In the genomic region with DNA sequence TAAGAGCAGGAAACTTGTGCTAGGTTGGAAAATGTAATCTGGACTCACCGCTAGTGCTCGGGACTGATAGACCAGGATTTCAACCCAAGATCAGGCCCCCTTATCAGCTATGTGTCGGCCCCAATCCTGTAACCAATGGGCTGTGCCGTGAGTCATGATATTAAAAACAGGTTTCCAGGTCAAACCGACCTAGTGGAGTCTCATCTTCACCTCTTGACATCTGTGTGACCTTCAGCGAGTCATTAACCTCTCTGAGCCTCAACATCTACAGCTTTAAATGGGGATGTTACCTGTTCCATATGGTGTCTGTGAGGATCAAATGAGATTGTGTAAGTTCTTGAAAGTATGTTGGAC, we compare ENCODE assay signal across 8 cellular contexts. TPM values are rescaled to one million over a fixed set of nuclear protein-coding genes. Genes with fewer than 3 reads are reported as not detected.
A peak's percentile ranks its signal among the peaks of the same experiment; 100 is the strongest.
DNase-seq lines count a peak whose midpoint lies in the region; ATAC-seq and TF ChIP-seq lines count a peak whose summit lies in the region.

No MANE protein-coding gene starts in this region.

- peak overlapping the region; percentile 88 to 96 for H3K27ac Mint-ChIP-seq in natural killer cell

- peaks cover 12% of the 10 kb centered on the region; the same call in 1 of the 2 replicates for H3K36me3 ChIP-seq in MM.1S (replicated peaks; ENCODE audit: insufficient read depth, low read length)
- H3K36me3 ChIP-seq in duodenal mucosa (ENCODE audit: control insufficient read depth in 1 of 2, insufficient read depth in 2 of 2, low read length in 2 of 2) = peaks cover 7 to 19% of the 10 kb centered on the region in 2 donors

- peaks cover 12% of the 10 kb centered on the region; the same call in 1 of the 2 replicates for H4K20me1 ChIP-seq in MM.1S (ENCODE audit: insufficient read depth, low read length)

- ATAC-seq in natural killer cell = peak in 1 of 3 donors; percentile 6
- ATAC-seq in HG02981 (IDR thresholded peaks at IDR 0.05; ENCODE audit: unreplicated experiment) = no peak

- peak overlapping the region; percentile 57 for H3K27ac ChIP-seq in MM.1S (ENCODE audit: low read length)
- peak overlapping the region; percentile 57 for H3K27ac ChIP-seq in duodenal mucosa (ENCODE audit: low read depth, low read length)

- peaks cover 4% of the 10 kb centered on the region for H3K36me3 Mint-ChIP-seq in natural killer cell

- H3K79me2 ChIP-seq in MM.1S (ENCODE audit: low read length) = peaks cover 82% of the 10 kb centered on the region

- H3K27me3 Mint-ChIP-seq in natural killer cell (ENCODE audit: low read depth in 2 of 2) = no peaks in the 10 kb centered on the region

- no peaks in the 10 kb centered on the region for H3K9me3 ChIP-seq in MM.1S (replicated peaks; ENCODE audit: insufficient read depth, low read length)
- no peaks in the 10 kb centered on the region for H3K9me3 ChIP-seq in duodenal mucosa (ENCODE audit: control insufficient read depth in 1 of 2, low read length in 2 of 2)

- H3F3A ChIP-seq in MM.1S (ENCODE audit: insufficient read depth, low read length) = no peaks in the 10 kb centered on the region

- H3K4me2 ChIP-seq in MM.1S (ENCODE audit: low read depth, low read length) = peak overlapping the region; percentile 78

- peak overlapping the region; percentile 27; the same call in 1 of the 2 replicates for H2AFZ ChIP-seq in MM.1S (ENCODE audit: low read length)

- H3K9me3 Mint-ChIP-seq in natural killer cell = no peaks in the 10 kb centered on the region

- DNase-seq in stimulated activated CD4-positive, alpha-beta T cell treated with anti-CD3 and anti-CD28 coated beads, Interleukin-12 subunit alpha, Interleukin-12 subunit beta, amount 100 ng/mL, for 24 hours (ENCODE audit: low read depth in 2 of 2) = peak; percentile 3 to 6
- no peak for DNase-seq in stimulated activated CD4-positive, alpha-beta T cell treated with anti-CD3 and anti-CD28 coated beads, Interleukin-4, amount 100 ng/mL, for 1 hour
- no peak for DNase-seq in MM.1S
- DNase-seq in natural killer cell = no peak
- no peak for DNase-seq in epidermal melanocyte (ENCODE audit: insufficient read length, low spot score)
- no peak for DNase-seq in NCI-H226

- H3K4me3 ChIP-seq in MM.1S (ENCODE audit: low read length) = peak overlapping the region; percentile 89
- peak overlapping the region; percentile 88 to 95 for H3K4me3 ChIP-seq in duodenal mucosa (ENCODE audit: low read depth in 1 of 2, low read length in 2 of 2)

- TF ChIP-seq CTCF in MM.1S (IDR thresholded peaks at IDR 0.05; ENCODE audit: low read length) (no peak), natural killer cell (IDR thresholded peaks at IDR 0.05) (no peak)

- H3K9ac ChIP-seq in MM.1S (ENCODE audit: low read length) = peak overlapping the region; percentile 91
- H3K9ac ChIP-seq in duodenal mucosa (ENCODE audit: low read depth in 1 of 2, low read length in 2 of 2) = peak overlapping the region; percentile 85 to 88

- intact Hi-C loops in natural killer cell (cut with micrococcal nuclease) = loop anchor here (5.0 to 10.0 kb wide), 3 partner anchors 84 to 233 kb away; a partner anchor contains a TSS

- peaks cover 15% of the 10 kb centered on the region for H3K4me1 ChIP-seq in MM.1S (ENCODE audit: low read length)
- H3K4me1 ChIP-seq in duodenal mucosa (ENCODE audit: control insufficient read depth in 1 of 2, insufficient read depth in 2 of 2, low read length in 2 of 2) = peaks cover 26 to 42% of the 10 kb centered on the region in 2 donors

- H3K4me1 Mint-ChIP-seq in natural killer cell = peaks cover 34 to 38% of the 10 kb centered on the region in 2 donors

- no peaks in the 10 kb centered on the region for H3K27me3 ChIP-seq in MM.1S (replicated peaks; ENCODE audit: insufficient read depth, low read length)
- no peaks in the 10 kb centered on the region for H3K27me3 ChIP-seq in duodenal mucosa (ENCODE audit: control insufficient read depth in 1 of 2, insufficient read depth in 2 of 2, low read length in 2 of 2)

- no peaks in the 10 kb centered on the region for H3K9me2 ChIP-seq in MM.1S (replicated peaks; ENCODE audit: insufficient read depth, low read length)

- peak overlapping the region; percentile 88 for H3K4me3 Mint-ChIP-seq in natural killer cell

RNA-seq across cellular contexts. Expression of a gene that starts 0.5 kb away (rescaled TPM):
- 10 to 100 TPM; 33.4 to 37.6 (median 36.4) TPM for total RNA-seq in natural killer cell

RNA-seq across cellular contexts. Expression of a gene that starts 0.7 kb away (rescaled TPM):
- total RNA-seq in natural killer cell = 1 to 10 TPM; 3.0 to 5.2 (median 4.1) TPM

Comparison
In these comparisons a context has a peak if more than half of its experiments do, and no peak if none do; other contexts are left out.
1. DNase-seq: peak in stimulated activated CD4-positive, alpha-beta T cell treated with anti-CD3 and anti-CD28 coated beads, Interleukin-12 subunit alpha, Interleukin-12 subunit beta, amount 100 ng/mL, for 24 hours (2 of 2); none in stimulated activated CD4-positive, alpha-beta T cell treated with anti-CD3 and anti-CD28 coated beads, Interleukin-4, amount 100 ng/mL, for 1 hour (single experiment), MM.1S (single experiment), natural killer cell (single experiment), epidermal melanocyte (single experiment) and NCI-H226 (single experiment).